26 cellular contexts compared by ENCODE assay signal in genomic region chr6:146594495-146594894, GRCh38. TPM values are rescaled to one million over a fixed set of nuclear protein-coding genes. Genes with fewer than 3 reads are reported as not detected.
A peak's percentile ranks its signal among the peaks of the same experiment; 100 is the strongest.
DNase-seq lines count a peak whose midpoint lies in the region; ATAC-seq and TF ChIP-seq lines count a peak whose summit lies in the region.
"Had no signal": no experiment of that assay in that cellular context is flagged by ENCODE, and none has a peak within 500 bp of the region (broad histone marks: within the 10 kb centered on the region; RNA-seq: fewer than 3 reads in every experiment).

No MANE protein-coding gene starts in this region.

- H3K4me1 ChIP-seq in heart left ventricle: peaks cover 0 to 41% (median 2%) of the 10 kb centered on the region in 12 donors

- no peak overlapping the region for H3K4me3 ChIP-seq in heart left ventricle
- H3K4me3 ChIP-seq: coronary artery, K562, sigmoid colon, suprapubic skin had no signal

- DNase-seq in heart left ventricle: no peak
- no peak for DNase-seq in cardiac septum (ENCODE audit: low spot score)
- DNase-seq in NOMO-1 (lab: John Stamatoyannopoulos, UW; ENCODE audit: unreplicated experiment in 2 of 2): peak; percentile 60 to 76
- peak; percentile 51 for DNase-seq in globus pallidus (ENCODE audit: low spot score)
- no peak for DNase-seq in 8988T
- DNase-seq in cerebellar cortex (ENCODE audit: low spot score): no peak
- DNase-seq in RPMI8226: no peak
- DNase-seq: activated CD4-positive, alpha-beta memory T cell treated with anti-CD3 and anti-CD28 coated beads for 36 hours; activated gamma-delta T cell; CD4-positive, alpha-beta memory T cell; DMS53; H7; NCI-H1092 treated with DMSO at 0.1 percent for 48 hours; NCI-H2029 treated with DMSO at 0.1 percent for 48 hours; NCI-H345; NK-92 treated with Interleukin-12 subunit alpha and Interleukin-12 subunit beta, amount 100 ng/mL, for 24 hours; occipital lobe; sigmoid colon had no signal

- H3K9me3 ChIP-seq in heart left ventricle: no peaks in the 10 kb centered on the region
- H3K9me3 ChIP-seq: sigmoid colon, suprapubic skin had no signal

- peak overlapping the region in 1 of 12 donors; percentile 22 for H3K27ac ChIP-seq in heart left ventricle
- H3K27ac ChIP-seq: coronary artery, sigmoid colon, suprapubic skin had no signal

- TF ChIP-seq CTCF in heart left ventricle (IDR thresholded peaks at IDR 0.05): no peak

- ATAC-seq in heart left ventricle (peak in 3 of 4 donors; percentile 28 to 61 (median 48)), GM18519 (IDR thresholded peaks at IDR 0.05; ENCODE audit: low FRiP score, unreplicated experiment) (no peak)
- ATAC-seq: K562, WTC11 had no signal

- no peak for TF ChIP-seq POLR2A in heart left ventricle (IDR thresholded peaks at IDR 0.05)

- peaks cover 0 to 7% (median 0%) of the 10 kb centered on the region in 9 donors for H3K27me3 ChIP-seq in heart left ventricle
- H3K27me3 ChIP-seq: sigmoid colon, suprapubic skin had no signal

- H3K36me3 ChIP-seq in heart left ventricle: no peaks in the 10 kb centered on the region
- H3K36me3 ChIP-seq: sigmoid colon, suprapubic skin had no signal

- intact Hi-C loops in heart left ventricle (cut with DNase I): no loop called here
- intact Hi-C loops in cardiac septum (cut with DNase I): no loop called here

- WGBS in heart left ventricle, 4 donors: 67 to 87% (median 74%) methylated on average over 1 of the region's 1 CpG

RNA-seq across cellular contexts. Expression of gene ADGB, which starts 4.3 kb away (rescaled TPM):
- total RNA-seq in heart left ventricle (not detected), cardiac septum (not detected)
- not detected for polyA plus RNA-seq in heart left ventricle
- total RNA-seq: CD4-positive, alpha-beta memory T cell; H7; K562; lung microvascular endothelial cell; myocyte; WTC11 had no signal
- polyA plus RNA-seq: adipose tissue; CD4-positive, alpha-beta memory T cell; K562 had no signal

RNA-seq across cellular contexts. Expression of gene RAB32, which starts 50.9 kb away (rescaled TPM):
- total RNA-seq in heart left ventricle (10 to 100 TPM in 3 of 9 donors, 1 to 10 TPM in 6; 3.9 to 22.7 (median 7.7) TPM), cardiac septum (8.2 TPM)
- polyA plus RNA-seq in heart left ventricle: 1 to 10 TPM; 1.9 to 9.3 TPM
- polyA plus RNA-seq: CD4-positive, alpha-beta memory T cell had no signal

Comparison
In these comparisons a context has a peak if more than half of its experiments do, and no peak if none do; other contexts are left out.
1. DNase-seq: peak in NOMO-1 (2 of 2) and globus pallidus (single experiment); none in heart left ventricle (0 of 5), cardiac septum (single experiment), 8988T (single experiment), cerebellar cortex (single experiment) and RPMI8226 (single experiment).